In the genomic region with DNA sequence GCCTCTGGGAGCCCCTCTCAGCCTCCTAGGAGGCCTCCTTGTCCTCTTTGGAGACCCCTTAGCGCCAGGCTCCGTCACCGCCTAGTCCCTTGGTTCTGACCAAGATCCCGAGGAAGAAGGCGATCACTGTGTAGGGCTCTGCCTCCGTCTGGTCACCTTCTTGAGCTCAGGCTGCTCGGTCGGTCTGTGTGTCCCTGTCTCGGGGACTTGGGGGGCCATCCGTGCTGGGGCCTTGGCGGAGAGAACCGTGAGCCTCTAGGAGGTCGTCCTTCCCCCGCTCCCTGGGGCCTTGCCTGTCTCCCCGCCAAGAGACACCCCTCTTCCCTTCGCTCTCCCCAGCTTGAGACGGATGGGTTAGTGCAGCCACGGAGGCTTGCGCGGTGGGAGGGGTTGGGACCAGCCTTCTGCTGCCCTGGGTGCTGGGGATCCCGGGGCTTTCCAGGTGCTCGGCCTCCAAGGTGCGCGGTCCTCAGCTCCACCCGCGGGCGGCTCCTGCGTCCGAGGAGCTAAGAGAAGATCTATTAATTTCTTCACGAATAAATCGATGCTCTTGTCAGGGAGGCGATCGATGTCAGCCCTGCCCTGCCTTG, we compare ENCODE assay signal across 1 cellular context.
TF ChIP-seq lines count a peak whose summit lies in the region.

No MANE protein-coding gene starts in this region.

TF ChIP-seq in A549, 52 proteins besides CTCF, POLR2A, EP300 and RAD21 (continued from another document):
- TF ChIP-seq, protein P1, sequence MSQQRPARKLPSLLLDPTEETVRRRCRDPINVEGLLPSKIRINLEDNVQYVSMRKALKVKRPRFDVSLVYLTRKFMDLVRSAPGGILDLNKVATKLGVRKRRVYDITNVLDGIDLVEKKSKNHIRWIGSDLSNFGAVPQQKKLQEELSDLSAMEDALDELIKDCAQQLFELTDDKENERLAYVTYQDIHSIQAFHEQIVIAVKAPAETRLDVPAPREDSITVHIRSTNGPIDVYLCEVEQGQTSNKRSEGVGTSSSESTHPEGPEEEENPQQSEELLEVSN (IDR thresholded peaks at IDR 0.05; ENCODE audit: borderline replicate concordance, low read depth), result no peak
- no peak for TF ChIP-seq ZSCAN20 (CRISPR knock-in tag; IDR thresholded peaks at IDR 0.05)
- TF ChIP-seq, protein P2, sequence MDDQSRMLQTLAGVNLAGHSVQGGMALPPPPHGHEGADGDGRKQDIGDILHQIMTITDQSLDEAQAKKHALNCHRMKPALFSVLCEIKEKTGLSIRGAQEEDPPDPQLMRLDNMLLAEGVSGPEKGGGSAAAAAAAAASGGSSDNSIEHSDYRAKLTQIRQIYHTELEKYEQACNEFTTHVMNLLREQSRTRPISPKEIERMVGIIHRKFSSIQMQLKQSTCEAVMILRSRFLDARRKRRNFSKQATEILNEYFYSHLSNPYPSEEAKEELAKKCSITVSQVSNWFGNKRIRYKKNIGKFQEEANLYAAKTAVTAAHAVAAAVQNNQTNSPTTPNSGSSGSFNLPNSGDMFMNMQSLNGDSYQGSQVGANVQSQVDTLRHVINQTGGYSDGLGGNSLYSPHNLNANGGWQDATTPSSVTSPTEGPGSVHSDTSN (IDR thresholded peaks at IDR 0.05), result no peak
- no peak for TF ChIP-seq RNF2 (IDR thresholded peaks at IDR 0.05; ENCODE audit: borderline replicate concordance, low read depth)
- no peak for TF ChIP-seq CEBPB (IDR thresholded peaks at IDR 0.05)
- TF ChIP-seq ZNF302 (CRISPR knock-in tag; IDR thresholded peaks at IDR 0.05), result no peak
- no peak for TF ChIP-seq FOSL2 (IDR thresholded peaks at IDR 0.05)
- no peak for TF ChIP-seq FOSL2 (CRISPR knock-in tag; IDR thresholded peaks at IDR 0.05)
- TF ChIP-seq RARB (CRISPR knock-in tag; IDR thresholded peaks at IDR 0.05), result no peak
- TF ChIP-seq, protein P3, sequence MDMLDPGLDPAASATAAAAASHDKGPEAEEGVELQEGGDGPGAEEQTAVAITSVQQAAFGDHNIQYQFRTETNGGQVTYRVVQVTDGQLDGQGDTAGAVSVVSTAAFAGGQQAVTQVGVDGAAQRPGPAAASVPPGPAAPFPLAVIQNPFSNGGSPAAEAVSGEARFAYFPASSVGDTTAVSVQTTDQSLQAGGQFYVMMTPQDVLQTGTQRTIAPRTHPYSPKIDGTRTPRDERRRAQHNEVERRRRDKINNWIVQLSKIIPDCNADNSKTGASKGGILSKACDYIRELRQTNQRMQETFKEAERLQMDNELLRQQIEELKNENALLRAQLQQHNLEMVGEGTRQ (IDR thresholded peaks at IDR 0.05), result no peak
TF ChIP-seq in A549: peak in this region for 0.
